In genomic region chr2:214808961-214809750, GRCh38 we compare ENCODE assay signal across 1 cellular context.
A peak's percentile ranks its signal among the peaks of the same experiment; 100 is the strongest.
TF ChIP-seq lines count a peak whose summit lies in the region.

Gene BARD1, minus strand, starts transcription at chr2:214809683. Its CDS starts 114 bp downstream, at chr2:214809569.

TF ChIP-seq in HepG2, 621 proteins besides CTCF, POLR2A, EP300 and RAD21 (continued from another document and continues in another):
- no peak; the same call in 1 of the 2 replicates for TF ChIP-seq ZNF281 (CRISPR knock-in tag; IDR thresholded peaks at IDR 0.05; ENCODE audit: borderline replicate concordance)
- no peak for TF ChIP-seq ZBTB1 (CRISPR knock-in tag; IDR thresholded peaks at IDR 0.05; ENCODE audit: borderline replicate concordance)
- TF ChIP-seq ZNF839 (CRISPR knock-in tag; IDR thresholded peaks at IDR 0.05; ENCODE audit: borderline replicate concordance) = 0 out of 2 replicates have a peak, but pooled peaks have one; percentile 75
- TF ChIP-seq HNF4G (IDR thresholded peaks at IDR 0.05; ENCODE audit: borderline replicate concordance, low read depth, low read length) = no peak
- no peak for TF ChIP-seq HNF4G (CRISPR knock-in tag; IDR thresholded peaks at IDR 0.05; ENCODE audit: borderline replicate concordance, low read depth)
- no peak for TF ChIP-seq MIXL1 (CRISPR knock-in tag; IDR thresholded peaks at IDR 0.05)
- TF ChIP-seq BORCS8-MEF2B (CRISPR knock-in tag; IDR thresholded peaks at IDR 0.05) = peak; percentile 78
- no peak for TF ChIP-seq NR2F2 (IDR thresholded peaks at IDR 0.05; ENCODE audit: borderline replicate concordance, low read depth)
- no peak for TF ChIP-seq NFRKB (IDR thresholded peaks at IDR 0.05)
- TF ChIP-seq EHMT2 (IDR thresholded peaks at IDR 0.05; ENCODE audit: borderline replicate concordance, low read depth, low read length) = no peak
- TF ChIP-seq ATF3 (CRISPR knock-in tag; IDR thresholded peaks at IDR 0.05) = no peak
- TF ChIP-seq ZNF10 (CRISPR knock-in tag; IDR thresholded peaks at IDR 0.05; ENCODE audit: borderline replicate concordance, low read depth) = no peak
- no peak for TF ChIP-seq ZNF235 (CRISPR knock-in tag; IDR thresholded peaks at IDR 0.05; ENCODE audit: borderline replicate concordance)
- peak; percentile 75 for TF ChIP-seq ARID4A (CRISPR knock-in tag; IDR thresholded peaks at IDR 0.05; ENCODE audit: borderline replicate concordance)
- TF ChIP-seq AFF4 (CRISPR knock-in tag; IDR thresholded peaks at IDR 0.05) = no peak
- TF ChIP-seq NFAT5 (CRISPR knock-in tag; IDR thresholded peaks at IDR 0.05) = peak; percentile 69; the same call in 1 of the 2 replicates
- TF ChIP-seq GLI4 (CRISPR knock-in tag; IDR thresholded peaks at IDR 0.05; ENCODE audit: borderline replicate concordance) = peak; percentile 42; the same call in 1 of the 2 replicates
- TF ChIP-seq PAWR (CRISPR knock-in tag; IDR thresholded peaks at IDR 0.05; ENCODE audit: borderline replicate concordance) = no peak
- TF ChIP-seq SOX5 (CRISPR knock-in tag; IDR thresholded peaks at IDR 0.05; ENCODE audit: borderline replicate concordance) = no peak
- peak; percentile 63; the same call in 1 of the 2 replicates for TF ChIP-seq ZNF142 (CRISPR knock-in tag; IDR thresholded peaks at IDR 0.05)
- no peak for TF ChIP-seq ZBTB26 (CRISPR knock-in tag; IDR thresholded peaks at IDR 0.05; ENCODE audit: borderline replicate concordance)
- TF ChIP-seq MIER3 (CRISPR knock-in tag; IDR thresholded peaks at IDR 0.05; ENCODE audit: borderline replicate concordance) = no peak
- TF ChIP-seq ZNF720 (CRISPR knock-in tag; IDR thresholded peaks at IDR 0.05) = no peak
- peak; percentile 36; the same call in 1 of the 2 replicates for TF ChIP-seq ZNF350 (CRISPR knock-in tag; IDR thresholded peaks at IDR 0.05; ENCODE audit: borderline replicate concordance, low read depth)
- peak; percentile 86 for TF ChIP-seq ZNF292 (CRISPR knock-in tag; IDR thresholded peaks at IDR 0.05; ENCODE audit: borderline replicate concordance, low read depth)
- no peak for TF ChIP-seq GFI1 (CRISPR knock-in tag; IDR thresholded peaks at IDR 0.05; ENCODE audit: borderline replicate concordance)
- TF ChIP-seq HOXA3 (CRISPR knock-in tag; IDR thresholded peaks at IDR 0.05) = peak; percentile 47; the same call in 1 of the 2 replicates
- no peak; the same call in 1 of the 2 replicates for TF ChIP-seq ZNF709 (CRISPR knock-in tag; IDR thresholded peaks at IDR 0.05)
- no peak for TF ChIP-seq SRSF9 (IDR thresholded peaks at IDR 0.05; ENCODE audit: borderline replicate concordance, insufficient read depth, low read depth, low read length, poor library complexity, severe bottlenecking)
- no peak; the same call in 1 of the 2 replicates for TF ChIP-seq CAMTA2 (CRISPR knock-in tag; IDR thresholded peaks at IDR 0.05; ENCODE audit: borderline replicate concordance)
- TF ChIP-seq HOXA7 (CRISPR knock-in tag; IDR thresholded peaks at IDR 0.05) = no peak
